ENCODE assay signal across 1 cellular context in the genomic region with DNA sequence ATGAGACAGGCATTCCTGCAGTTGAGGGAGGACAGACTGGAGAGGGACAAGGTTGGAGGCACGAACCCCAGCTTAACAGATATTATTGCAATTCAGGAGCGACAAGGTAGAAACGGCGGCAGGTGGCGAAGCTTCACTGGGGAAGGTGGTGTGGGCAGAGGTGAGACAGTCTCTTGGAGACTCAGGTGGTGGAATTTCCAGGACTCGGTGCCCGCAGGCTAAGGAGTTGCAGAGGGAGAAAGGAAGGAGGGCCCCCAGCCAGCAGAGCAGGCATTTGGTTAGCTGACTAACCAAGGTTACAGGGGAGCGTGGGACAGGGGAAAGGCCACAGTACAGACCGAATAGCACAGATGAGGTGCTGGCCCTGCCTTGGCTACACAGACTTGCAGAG.
TF ChIP-seq lines count a peak whose summit lies in the region.

No MANE protein-coding gene starts in this region.

TF ChIP-seq in HEK293T, 16 proteins besides CTCF, POLR2A, EP300 and RAD21:
- no peak for TF ChIP-seq CTBP1 (IDR thresholded peaks at IDR 0.05; ENCODE audit: borderline replicate concordance)
- no peak for TF ChIP-seq ZNF384 (IDR thresholded peaks at IDR 0.05)
- no peak for TF ChIP-seq ARNT (IDR thresholded peaks at IDR 0.05)
- no peak for TF ChIP-seq HDGF (IDR thresholded peaks at IDR 0.05; ENCODE audit: borderline replicate concordance)
- no peak for TF ChIP-seq FOXK2 (IDR thresholded peaks at IDR 0.05)
- TF ChIP-seq, protein P1, sequence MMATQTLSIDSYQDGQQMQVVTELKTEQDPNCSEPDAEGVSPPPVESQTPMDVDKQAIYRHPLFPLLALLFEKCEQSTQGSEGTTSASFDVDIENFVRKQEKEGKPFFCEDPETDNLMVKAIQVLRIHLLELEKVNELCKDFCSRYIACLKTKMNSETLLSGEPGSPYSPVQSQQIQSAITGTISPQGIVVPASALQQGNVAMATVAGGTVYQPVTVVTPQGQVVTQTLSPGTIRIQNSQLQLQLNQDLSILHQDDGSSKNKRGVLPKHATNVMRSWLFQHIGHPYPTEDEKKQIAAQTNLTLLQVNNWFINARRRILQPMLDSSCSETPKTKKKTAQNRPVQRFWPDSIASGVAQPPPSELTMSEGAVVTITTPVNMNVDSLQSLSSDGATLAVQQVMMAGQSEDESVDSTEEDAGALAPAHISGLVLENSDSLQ (IDR thresholded peaks at IDR 0.05): no peak
- TF ChIP-seq ELF4 (IDR thresholded peaks at IDR 0.05): no peak
- no peak for TF ChIP-seq TARDBP (IDR thresholded peaks at IDR 0.05)
- TF ChIP-seq SUZ12 (IDR thresholded peaks at IDR 0.05): no peak
- TF ChIP-seq BHLHE40 (IDR thresholded peaks at IDR 0.05; ENCODE audit: borderline replicate concordance): no peak
- TF ChIP-seq L3MBTL2 (conservative IDR thresholded peaks at IDR 0.05): no peak
TF ChIP-seq in HEK293T: peak in this region for 0.
